In genomic region chr5:78127875-78128274, GRCh38 we compare ENCODE assay signal across 14 cellular contexts.
DNase-seq lines count a peak whose midpoint lies in the region; ATAC-seq, FAIRE-seq and TF ChIP-seq lines count a peak whose summit lies in the region.
"Had no signal": no experiment of that assay in that cellular context is flagged by ENCODE, and none has a peak within 500 bp of the region (broad histone marks: within the 10 kb centered on the region; RNA-seq: fewer than 3 reads in every experiment).

No MANE protein-coding gene starts in this region.

- no peak overlapping the region for H2AFZ ChIP-seq in hepatocyte

- intact Hi-C loops in Right ventricle myocardium superior (cut with DNase I) = no loop called here

- in situ Hi-C loops in GM13977 (cut with MboI; ENCODE audit: low pct_unique_long_range_greater_than_20kb, low sequenced_read_pairs, unreplicated experiment) = no loop called here

- H3K4me1 ChIP-seq in hepatocyte (ENCODE audit: insufficient read depth) = no peaks in the 10 kb centered on the region

- no peak for DNase-seq in GM13977 (ENCODE audit: low spot score)
- peak; percentile 25 for DNase-seq in RPMI8226
- DNase-seq in hepatocyte (ENCODE audit: low spot score) = no peak
- DNase-seq in caudate nucleus (lab: John Stamatoyannopoulos, UW) = no peak
- DNase-seq in stimulated activated naive CD4-positive, alpha-beta T cell treated with Interleukin-2 at 50 U/mL for 16 hours (lab: John Stamatoyannopoulos, UW) = no peak
- no peak for DNase-seq in Right ventricle myocardium superior
- DNase-seq: activated CD4-positive, alpha-beta T cell treated with anti-CD3 and anti-CD28 coated beads, Interleukin-2, amount 50 U/mL, for 4 hours; C1 segment of cervical spinal cord; effector CD4-positive, alpha-beta T cell; naive B cell; NCI-H226 had no signal

- no peaks in the 10 kb centered on the region for H3K36me3 ChIP-seq in hepatocyte (replicated peaks; ENCODE audit: insufficient read depth, low read depth)

- no peak overlapping the region for H3K27ac ChIP-seq in hepatocyte
- H3K27ac ChIP-seq in caudate nucleus (ENCODE audit: low read depth, low read length) = no peak overlapping the region
- H3K27ac ChIP-seq: SK-N-MC had no signal

- FAIRE-seq in A204.1 (lab: Jason Lieb, UNC) = peak; percentile 40

- H4K20me1 ChIP-seq in hepatocyte (ENCODE audit: insufficient read depth, poor library complexity, severe bottlenecking) = no peaks in the 10 kb centered on the region

- no peaks in the 10 kb centered on the region for H3K79me2 ChIP-seq in hepatocyte

- H3K9me3 ChIP-seq in hepatocyte (ENCODE audit: low read depth) = no peaks in the 10 kb centered on the region

- no peak overlapping the region for H3K4me3 ChIP-seq in hepatocyte
- H3K4me3 ChIP-seq: SK-N-MC had no signal

- no peaks in the 10 kb centered on the region for H3K9me2 ChIP-seq in hepatocyte (replicated peaks; ENCODE audit: insufficient read depth)

- ATAC-seq in HG03571 (IDR thresholded peaks at IDR 0.05; ENCODE audit: unreplicated experiment) (no peak), Right ventricle myocardium superior (ENCODE audit: poor library complexity) (no peak)

- H3K4me2 ChIP-seq in hepatocyte = no peak overlapping the region

- 47% methylated on average over 3 of the region's 3 CpGs for WGBS in hepatocyte (ENCODE audit: low lambda C conversion rate, missing lambda C conversion rate)

- no peaks in the 10 kb centered on the region for H3K27me3 ChIP-seq in hepatocyte

- TF ChIP-seq CTCF in GM13977 (IDR thresholded peaks at IDR 0.05; ENCODE audit: extremely low read depth, insufficient read depth, missing control alignments) (peak; percentile 20), hepatocyte (IDR thresholded peaks at IDR 0.05; ENCODE audit: poor library complexity) (peak; percentile 25)
